8 cellular contexts compared by ENCODE assay signal in the genomic region with DNA sequence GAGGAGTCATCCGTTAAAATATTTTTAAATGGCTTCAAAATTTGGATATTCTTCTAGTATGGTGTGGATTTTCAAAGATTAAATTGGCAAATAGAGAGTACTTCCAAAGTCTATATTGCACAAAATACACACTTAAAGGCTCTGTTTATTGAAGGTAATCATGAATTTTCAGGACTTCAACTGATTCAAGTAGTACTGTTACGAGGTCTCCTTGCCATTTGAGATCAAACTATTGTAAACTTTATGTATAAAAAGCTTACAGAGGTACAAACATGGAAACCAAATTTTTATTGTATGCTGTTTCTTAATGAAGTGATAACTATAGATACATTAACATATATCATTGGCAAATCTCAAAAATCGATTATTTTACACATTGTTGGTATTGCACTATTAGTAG. TPM values are rescaled to one million over a fixed set of nuclear protein-coding genes. Genes with fewer than 3 reads are reported as not detected.
A peak's percentile ranks its signal among the peaks of the same experiment; 100 is the strongest.
DNase-seq lines count a peak whose midpoint lies in the region; FAIRE-seq and TF ChIP-seq lines count a peak whose summit lies in the region.

No MANE protein-coding gene starts in this region.

- H3K27me3 ChIP-seq in DOHH2 (ENCODE audit: control insufficient read depth, low read length) (no peaks in the 10 kb centered on the region), PC-9 (ENCODE audit: insufficient read depth, low read depth) (no peaks in the 10 kb centered on the region), endothelial cell of umbilical vein (ENCODE audit: control insufficient read depth in 2 of 2, insufficient read depth in 2 of 2, low read length in 2 of 2) (no peaks in the 10 kb centered on the region), BE2C (no peaks in the 10 kb centered on the region)

- peak; percentile 66 for FAIRE-seq in endothelial cell of umbilical vein (lab: Jason Lieb, UNC)
- no peak for FAIRE-seq in frontal cortex (lab: Jason Lieb, UNC)

- peaks cover 29% of the 10 kb centered on the region for H3K4me1 Mint-ChIP-seq in progenitor cell of endocrine pancreas (ENCODE audit: low read depth)

- peaks cover 80% of the 10 kb centered on the region for H3K79me2 ChIP-seq in DOHH2 (ENCODE audit: control insufficient read depth, low read length)
- peaks cover 77% of the 10 kb centered on the region for H3K79me2 ChIP-seq in PC-9 (ENCODE audit: low read depth)
- H3K79me2 ChIP-seq in endothelial cell of umbilical vein (ENCODE audit: control insufficient read depth, insufficient read depth, low read length), result peaks cover 74% of the 10 kb centered on the region

- CTCF ChIA-PET in PC-9 (lab: Charles Lee) (no interaction called here), endothelial cell of umbilical vein (lab: Charles Lee) (no interaction called here)

- peaks cover 57% of the 10 kb centered on the region for H3K4me1 ChIP-seq in DOHH2 (ENCODE audit: control insufficient read depth, low read length)
- H3K4me1 ChIP-seq in PC-9 (replicated peaks; ENCODE audit: insufficient read depth), result peaks cover 30% of the 10 kb centered on the region
- H3K4me1 ChIP-seq in endothelial cell of umbilical vein (ENCODE audit: control insufficient read depth, extremely low read depth, insufficient read depth, low read length), result peaks cover 20% of the 10 kb centered on the region
- no peaks in the 10 kb centered on the region for H3K4me1 ChIP-seq in BE2C

- POLR2A ChIA-PET in PC-9 (lab: Charles Lee; ENCODE audit: unreplicated experiment) (interaction anchor here (0.5 to 0.8 kb wide), 2 partner anchors 44 to 120 kb away, joined by 4 to 10 read pairs; no protein-coding TSS in a partner anchor), endothelial cell of umbilical vein (lab: Charles Lee) (no interaction called here)

- H3K9me3 ChIP-seq in DOHH2 (ENCODE audit: control insufficient read depth, insufficient read depth, low read length) (no peaks in the 10 kb centered on the region), PC-9 (ENCODE audit: insufficient read depth, low read depth) (no peaks in the 10 kb centered on the region), endothelial cell of umbilical vein (replicated peaks; ENCODE audit: control insufficient read depth, insufficient read depth, low read length) (no peaks in the 10 kb centered on the region), BE2C (no peaks in the 10 kb centered on the region)

- H3K4me3 Mint-ChIP-seq in progenitor cell of endocrine pancreas (ENCODE audit: low read depth), result peak overlapping the region; percentile 83

- H3K27ac Mint-ChIP-seq in progenitor cell of endocrine pancreas, result no peak overlapping the region

- no peaks in the 10 kb centered on the region for H3K9me1 ChIP-seq in endothelial cell of umbilical vein (replicated peaks; ENCODE audit: control insufficient read depth, extremely low read depth, insufficient read depth, low read length)

- no TSS peak for BruUV-seq in PC-9 (replicated peaks; lab: Mats Ljungman, UMichigan)
- BruUV-seq in endothelial cell of umbilical vein (replicated peaks; lab: Mats Ljungman, UMichigan), result no TSS peak

- TF ChIP-seq CTCF in DOHH2 (IDR thresholded peaks at IDR 0.05; ENCODE audit: low read depth, low read length, poor library complexity, severe bottlenecking), result no peak
- no peak for TF ChIP-seq CTCF in PC-9 (conservative IDR thresholded peaks at IDR 0.05)
- no peak for TF ChIP-seq CTCF in endothelial cell of umbilical vein (IDR thresholded peaks at IDR 0.05; ENCODE audit: extremely low read depth in 1 of 2, insufficient read depth in 1 of 2, low read depth in 1 of 2, low read length in 2 of 2)
- TF ChIP-seq CTCF in progenitor cell of endocrine pancreas (IDR thresholded peaks at IDR 0.05; ENCODE audit: unreplicated experiment), result no peak
- no peak for TF ChIP-seq CTCF in BE2C (IDR thresholded peaks at IDR 0.05; ENCODE audit: low read depth, low read length)

- no peak overlapping the region for H3K9ac ChIP-seq in endothelial cell of umbilical vein (replicated peaks; ENCODE audit: extremely low read depth, insufficient read depth, low read length)

- no peaks in the 10 kb centered on the region for H3K27me3 Mint-ChIP-seq in progenitor cell of endocrine pancreas

- peaks cover 17% of the 10 kb centered on the region for H4K20me1 ChIP-seq in DOHH2 (ENCODE audit: control insufficient read depth, insufficient read depth, low read depth, low read length)
- H4K20me1 ChIP-seq in PC-9 (ENCODE audit: insufficient read depth), result peaks cover 42% of the 10 kb centered on the region
- H4K20me1 ChIP-seq in endothelial cell of umbilical vein (replicated peaks; ENCODE audit: control insufficient read depth, extremely low read depth, insufficient read depth, low read length), result peaks cover 8% of the 10 kb centered on the region

- intact Hi-C loops in PC-9 (cut with micrococcal nuclease; ENCODE audit: unreplicated experiment), result loop anchor here (5.0 kb wide), 1 partner anchor 207 kb away; a partner anchor contains a TSS
- intact Hi-C loops in endothelial cell of umbilical vein (cut with micrococcal nuclease), result loop anchor here (5.0 to 10.0 kb wide), 3 partner anchors 83 to 304 kb away; a partner anchor contains a TSS

- no peak overlapping the region for H2AFZ ChIP-seq in PC-9
- no peak overlapping the region for H2AFZ ChIP-seq in endothelial cell of umbilical vein (ENCODE audit: low read depth, low read length)

- peak overlapping the region; percentile 89; the same call in 1 of the 2 replicates for H3K27ac ChIP-seq in DOHH2 (ENCODE audit: low read depth, low read length)
- H3K27ac ChIP-seq in PC-9, result peak overlapping the region; percentile 97
- H3K27ac ChIP-seq in endothelial cell of umbilical vein (ENCODE audit: insufficient read depth, low read depth, low read length), result no peak overlapping the region

- H3K9me3 Mint-ChIP-seq in progenitor cell of endocrine pancreas (ENCODE audit: low read depth), result no peaks in the 10 kb centered on the region

- dilution Hi-C loops in endothelial cell of umbilical vein (cut with MboI; ENCODE audit: extremely low pct_ligation_motif_present, low sequenced_read_pairs), result no loop called here

- H3F3A ChIP-seq in DOHH2 (ENCODE audit: control insufficient read depth, insufficient read depth), result peaks cover 15% of the 10 kb centered on the region
- peaks cover 32% of the 10 kb centered on the region for H3F3A ChIP-seq in PC-9 (ENCODE audit: insufficient read depth, low read depth)

- TF ChIP-seq POLR2A in endothelial cell of umbilical vein (IDR thresholded peaks at IDR 0.05; ENCODE audit: low read depth, low read length), result no peak

- DNase-seq in PC-9 (no peak), endothelial cell of umbilical vein (ENCODE audit: low read depth, low spot score) (no peak), progenitor cell of endocrine pancreas (ENCODE audit: low spot score, unreplicated experiment) (no peak), HPDE6-E6E7 (ENCODE audit: extremely low spot score) (no peak), BE2C (no peak), D341Med (ENCODE audit: low spot score) (no peak), frontal cortex (ENCODE audit: low spot score in 2 of 2) (no peak)

- no peaks in the 10 kb centered on the region for H3K9me2 ChIP-seq in DOHH2 (replicated peaks; ENCODE audit: control insufficient read depth, low read length)
- H3K9me2 ChIP-seq in PC-9 (ENCODE audit: insufficient read depth), result no peaks in the 10 kb centered on the region

- peaks cover 8% of the 10 kb centered on the region for H3K36me3 Mint-ChIP-seq in progenitor cell of endocrine pancreas (ENCODE audit: insufficient read depth)

- H3K36me3 ChIP-seq in DOHH2 (ENCODE audit: control insufficient read depth, low read length), result peaks cover 50% of the 10 kb centered on the region
- peaks cover 11% of the 10 kb centered on the region; the same call in 1 of the 2 replicates for H3K36me3 ChIP-seq in PC-9 (ENCODE audit: low read depth)
- H3K36me3 ChIP-seq in endothelial cell of umbilical vein (ENCODE audit: control insufficient read depth in 2 of 2, extremely low read depth in 1 of 2, insufficient read depth in 2 of 2, low read length in 2 of 2), result no peaks in the 10 kb centered on the region
- H3K36me3 ChIP-seq in BE2C, result peaks cover 4% of the 10 kb centered on the region; the same call in 1 of the 2 replicates

- H3K4me3 ChIP-seq in DOHH2 (ENCODE audit: low read length) (peak overlapping the region; percentile 87), PC-9 (peak overlapping the region; percentile 99), endothelial cell of umbilical vein (replicated peaks in 1 of 3; ENCODE audit: insufficient read depth in 1 of 3, low read depth in 1 of 3, low read length in 3 of 3) (peak overlapping the region in 1 of 3 experiments; percentile 100), BE2C (ENCODE audit: low read depth, low read length) (no peak overlapping the region)

- H3K4me2 ChIP-seq in DOHH2 (ENCODE audit: low read length), result peak overlapping the region; percentile 91
- peak overlapping the region; percentile 86 for H3K4me2 ChIP-seq in PC-9
- H3K4me2 ChIP-seq in endothelial cell of umbilical vein (ENCODE audit: insufficient read depth, low read length), result peak overlapping the region; percentile 99

TF ChIP-seq in endothelial cell of umbilical vein, 7 proteins besides CTCF, POLR2A, EP300 and RAD21:
- no peak for TF ChIP-seq EZH2 (IDR thresholded peaks at IDR 0.05; ENCODE audit: borderline replicate concordance, low read depth, low read length, severe bottlenecking)
- TF ChIP-seq GATA2 (IDR thresholded peaks at IDR 0.05; ENCODE audit: insufficient read depth, insufficient read length, low read depth, low read length), result no peak
- TF ChIP-seq, protein P1, sequence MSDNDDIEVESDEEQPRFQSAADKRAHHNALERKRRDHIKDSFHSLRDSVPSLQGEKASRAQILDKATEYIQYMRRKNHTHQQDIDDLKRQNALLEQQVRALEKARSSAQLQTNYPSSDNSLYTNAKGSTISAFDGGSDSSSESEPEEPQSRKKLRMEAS (IDR thresholded peaks at IDR 0.05; ENCODE audit: insufficient read depth, insufficient read length), result no peak
TF ChIP-seq in endothelial cell of umbilical vein: peak in this region for 0.

RNA-seq across cellular contexts. Expression of a gene that starts 2.5 kb away (rescaled TPM):
- total RNA-seq in PC-9 (2021), result 112 and 143 TPM in 2 replicates
- 55.6 and 60.1 TPM in 2 replicates for total RNA-seq in endothelial cell of umbilical vein
- polyA plus RNA-seq in endothelial cell of umbilical vein, result 6.7 and 8.1 TPM in 2 replicates
- 9.1 and 10.3 TPM in 2 replicates for polyA plus RNA-seq in endothelial cell of umbilical vein (2011; cell fraction: cytosol; rRNA removed)
- 24.8 and 32.8 TPM in 2 replicates for polyA plus RNA-seq in endothelial cell of umbilical vein (2011; cell fraction: nucleus; rRNA removed)
- polyA plus RNA-seq in endothelial cell of umbilical vein (2012), result 12.7 and 20.0 TPM in 2 replicates
- polyA minus RNA-seq in endothelial cell of umbilical vein, result 35.3 and 48.2 TPM in 2 replicates
- 25.0 TPM for polyA minus RNA-seq in endothelial cell of umbilical vein (2011; cell fraction: cytosol; rRNA and poly(A)+ RNA removed)
- polyA minus RNA-seq in endothelial cell of umbilical vein (2011; cell fraction: nucleus; rRNA and poly(A)+ RNA removed), result 135 and 176 TPM in 2 replicates
- 77.4 and 84.6 TPM in 2 replicates for total RNA-seq in progenitor cell of endocrine pancreas
- polyA plus RNA-seq in BE2C (2012; ENCODE audit: insufficient read depth, insufficient read length, low read depth), result 9.6 TPM
- 83.2 TPM for total RNA-seq in frontal cortex
